ENCODE assay signal across 7 cellular contexts in the genomic region with DNA sequence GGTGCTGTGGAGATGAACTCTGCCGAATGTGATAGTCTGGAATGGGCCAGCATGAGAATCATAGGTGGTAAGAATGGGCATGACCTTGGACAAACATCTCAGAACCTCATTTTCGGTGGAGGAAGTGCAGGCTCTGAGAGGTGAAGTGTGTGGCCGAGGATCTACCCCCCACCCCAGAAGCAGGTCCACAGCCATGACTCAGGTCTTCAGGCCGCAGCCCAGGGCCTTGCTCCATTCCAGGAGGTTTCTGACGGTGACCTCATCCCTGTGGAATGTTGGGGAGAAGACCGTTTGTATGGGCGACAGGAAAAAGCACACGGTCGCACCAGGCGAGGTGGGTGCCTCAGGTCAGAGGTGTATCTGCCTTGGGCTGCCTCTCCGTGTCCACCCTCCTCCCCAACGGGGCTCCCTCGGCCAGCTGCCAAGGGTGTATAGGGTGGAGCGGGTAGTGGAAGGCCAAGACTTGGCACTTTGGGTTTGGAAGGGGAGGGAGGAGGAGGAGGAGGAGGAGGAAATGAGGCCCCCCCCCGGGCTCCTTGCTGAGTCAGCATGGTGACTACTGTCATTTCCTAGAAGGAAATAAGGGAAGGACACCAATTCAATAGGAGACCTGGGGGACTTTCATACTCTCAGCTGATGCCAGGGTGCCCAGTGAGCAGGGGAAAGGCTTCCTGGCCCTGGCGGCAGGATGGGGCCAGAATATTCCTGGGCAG.
DNase-seq lines count a peak whose midpoint lies in the region; ATAC-seq, FAIRE-seq and TF ChIP-seq lines count a peak whose summit lies in the region.

No MANE protein-coding gene starts in this region.

- H2AK9ac ChIP-seq in IMR-90 (replicated peaks; ENCODE audit: low read depth, low read length, poor library complexity), result peak overlapping the region; percentile 97

- H3K4me1 ChIP-seq in IMR-90 (ENCODE audit: control insufficient read depth, insufficient read depth, low read length), result peaks cover 38% of the 10 kb centered on the region
- peaks cover 12% of the 10 kb centered on the region for H3K4me1 ChIP-seq in HepG2 (ENCODE audit: insufficient read depth, low read length)

- H3K27me3 ChIP-seq in IMR-90 (ENCODE audit: control insufficient read depth, insufficient read depth, low read length) (no peaks in the 10 kb centered on the region), HepG2 (ENCODE audit: control insufficient read depth in 1 of 2, insufficient read depth in 2 of 2, low read length in 2 of 2) (peaks cover 0 to 14% of the 10 kb centered on the region in 2 experiments; a peak in 1 of 5 replicates)

- peak overlapping the region; percentile 97 for H3K18ac ChIP-seq in IMR-90 (ENCODE audit: low read depth, low read length)

- peak overlapping the region; percentile 95 for H3K4ac ChIP-seq in IMR-90 (ENCODE audit: low read depth, low read length)

- peak overlapping the region; percentile 98 for H2AK5ac ChIP-seq in IMR-90 (ENCODE audit: low read depth, low read length)

- peaks cover 20% of the 10 kb centered on the region for H3K9me1 ChIP-seq in IMR-90 (ENCODE audit: insufficient read depth, low read length)

- H3K56ac ChIP-seq in IMR-90 (ENCODE audit: extremely low read depth, insufficient read depth, low read length), result peak overlapping the region; percentile 64

- peak overlapping the region; percentile 98 for H2BK5ac ChIP-seq in IMR-90 (ENCODE audit: low read depth, low read length, poor library complexity, severe bottlenecking)

- DNase-seq in IMR-90, result peak; percentile 96
- peak; percentile 93 for DNase-seq in coronary artery (ENCODE audit: low spot score)
- peak; percentile 58 for DNase-seq in HepG2 (ENCODE audit: low spot score)
- DNase-seq in ureter (ENCODE audit: low spot score), result peak; percentile 80
- no peak for DNase-seq in DMS153 treated with DMSO at 0.1 percent for 48 hours (lab: John Stamatoyannopoulos, UW; ENCODE audit: unreplicated experiment)

- H3K9ac ChIP-seq in IMR-90 (ENCODE audit: low read depth, low read length) (peak overlapping the region; percentile 20; the same call in 1 of the 2 replicates), HepG2 (ENCODE audit: insufficient read depth, low read depth, low read length) (no peak overlapping the region)

- TF ChIP-seq RAD21 in IMR-90 (IDR thresholded peaks at IDR 0.05; ENCODE audit: low read length) (peak; percentile 13; the same call in 1 of the 2 replicates), HepG2 (CRISPR knock-in tag; IDR thresholded peaks at IDR 0.05) (no peak)

- no peaks in the 10 kb centered on the region for H3K36me3 ChIP-seq in IMR-90 (ENCODE audit: control insufficient read depth, insufficient read depth, low read length)
- H3K36me3 ChIP-seq in HepG2 (replicated peaks in 1 of 2; ENCODE audit: control insufficient read depth in 1 of 2, insufficient read depth in 2 of 2, low read length in 2 of 2), result no peaks in the 10 kb centered on the region

- H3K27ac ChIP-seq in IMR-90 (ENCODE audit: insufficient read depth, low read length), result peak overlapping the region; percentile 86
- peak overlapping the region; percentile 85 to 91 for H3K27ac ChIP-seq in coronary artery
- H3K27ac ChIP-seq in HepG2 (ENCODE audit: extremely low read length, insufficient read depth, low read length), result no peak overlapping the region

- intact Hi-C loops in IMR-90 (cut with micrococcal nuclease), result loop anchor here (1.0 to 2.0 kb wide), 3 partner anchors 23 to 57 kb away; no protein-coding TSS in a partner anchor
- intact Hi-C loops in HepG2 (cut with micrococcal nuclease; ENCODE audit: unreplicated experiment), result no loop called here

- H3K4me2 ChIP-seq in IMR-90 (ENCODE audit: low read depth, low read length) (peak overlapping the region; percentile 68), HepG2 (ENCODE audit: low read depth, low read length) (peak overlapping the region; percentile 18; the same call in 1 of the 2 replicates)

- no peaks in the 10 kb centered on the region for H4K20me1 ChIP-seq in IMR-90 (ENCODE audit: insufficient read depth, low read length)
- no peaks in the 10 kb centered on the region for H4K20me1 ChIP-seq in HepG2 (ENCODE audit: insufficient read depth, low read length)

- H2AFZ ChIP-seq in IMR-90 (replicated peaks; ENCODE audit: low read length, poor library complexity) (peak overlapping the region; percentile 90), HepG2 (ENCODE audit: low read length) (no peak overlapping the region)

- peaks cover 3% of the 10 kb centered on the region in 2 experiments; a peak in 1 of 4 replicates for H3K79me1 ChIP-seq in IMR-90 (ENCODE audit: low read depth in 1 of 2, low read length in 2 of 2)

- in situ Hi-C loops in IMR-90 (cut with MboI; ENCODE audit: low sequenced_read_pairs) (no loop called here), HepG2 (cut with HindIII; ENCODE audit: extremely low pct_ligation_motif_present, low pct_unique_long_range_greater_than_20kb) (no loop called here)

- TF ChIP-seq EP300 in HepG2 (IDR thresholded peaks at IDR 0.05; ENCODE audit: low read depth in 2 of 2, low read length in 2 of 2), result no peak
- TF ChIP-seq EP300 in HepG2 (CRISPR knock-in tag; IDR thresholded peaks at IDR 0.05; ENCODE audit: borderline replicate concordance), result no peak

- 43% methylated on average over 2 of the region's 16 CpGs; no CpG with 5 or more reads in 1 of the 2 experiments for WGBS in IMR-90 (ENCODE audit: extremely low coverage in 2 of 2, insufficient read length in 1 of 2), 2 experiments
- WGBS in HepG2 (ENCODE audit: low lambda C conversion rate), result 29% methylated on average over 11 of the region's 16 CpGs

- H3K23ac ChIP-seq in IMR-90 (ENCODE audit: low read depth, low read length), result peak overlapping the region; percentile 81

- POLR2A ChIA-PET in IMR-90 (lab: Charles Lee; ENCODE audit: unreplicated experiment) (no interaction called here), HepG2 (lab: Yijun Ruan, JAX) (no interaction called here)

- BruUV-seq in IMR-90 (replicated peaks; lab: Mats Ljungman, UMichigan) (no TSS peak), HepG2 (replicated peaks; lab: Mats Ljungman, UMichigan) (no TSS peak)

- dilution Hi-C loops in IMR-90 (cut with HindIII; ENCODE audit: low sequenced_read_pairs, unreplicated experiment), result no loop called here

- peak overlapping the region; percentile 69 to 96 for H4K8ac ChIP-seq in IMR-90 (ENCODE audit: low read depth in 2 of 2, low read length in 2 of 2)

- no peak overlapping the region for H3K4me3 ChIP-seq in IMR-90 (ENCODE audit: insufficient read depth, low read depth, low read length)
- H3K4me3 ChIP-seq in coronary artery, result peak overlapping the region; percentile 26
- H3K4me3 ChIP-seq in HepG2 (replicated peaks in 1 of 3; ENCODE audit: insufficient read depth in 1 of 3, low read depth in 2 of 3, low read length in 3 of 3), result no peak overlapping the region

- peak; percentile 93 for ATAC-seq in IMR-90 (ENCODE audit: low read depth)
- ATAC-seq in HepG2, result peak; percentile 72
- ATAC-seq in GM21360 (IDR thresholded peaks at IDR 0.05; ENCODE audit: unreplicated experiment), result no peak
- no peak for ATAC-seq in GM19324 (IDR thresholded peaks at IDR 0.05; ENCODE audit: low FRiP score, unreplicated experiment)

- peak overlapping the region; percentile 94 for H4K5ac ChIP-seq in IMR-90 (ENCODE audit: low read depth, low read length)

- CTCF ChIA-PET in IMR-90 (lab: Yijun Ruan, JAX) (no interaction called here), HepG2 (lab: Yijun Ruan, JAX; ENCODE audit: low intra/inter-chr PET ratio, low total read pairs) (no interaction called here)

- TF ChIP-seq CTCF in IMR-90 (conservative IDR thresholded peaks at IDR 0.05; ENCODE audit: low read depth, low read length) (no peak), coronary artery (IDR thresholded peaks at IDR 0.05) (no peak), HepG2 (CRISPR knock-in tag; IDR thresholded peaks at IDR 0.05) (no peak)

- peak overlapping the region; percentile 100 for H4K91ac ChIP-seq in IMR-90 (ENCODE audit: insufficient read depth, low read depth, low read length)

- H3K14ac ChIP-seq in IMR-90 (replicated peaks; ENCODE audit: low read depth, low read length), result peak overlapping the region; percentile 85

- H3K9me3 ChIP-seq in IMR-90 (ENCODE audit: control insufficient read depth, insufficient read depth, low read length) (no peaks in the 10 kb centered on the region), HepG2 (ENCODE audit: low read length) (no peaks in the 10 kb centered on the region)

- no peak for FAIRE-seq in HepG2 (lab: Jason Lieb, UNC)

- H2BK120ac ChIP-seq in IMR-90 (ENCODE audit: low read depth, low read length), result peak overlapping the region; percentile 98

- H3K79me2 ChIP-seq in HepG2 (ENCODE audit: insufficient read depth, low read length), result no peaks in the 10 kb centered on the region

- H2BK15ac ChIP-seq in IMR-90 (ENCODE audit: low read depth, low read length), result peak overlapping the region; percentile 100

- TF ChIP-seq POLR2A in IMR-90 (IDR thresholded peaks at IDR 0.05; ENCODE audit: low read depth, low read length) (no peak), HepG2 (IDR thresholded peaks at IDR 0.05; ENCODE audit: insufficient read depth in 1 of 2, low read depth in 2 of 2, low read length in 2 of 2) (no peak)

- H2BK20ac ChIP-seq in IMR-90 (ENCODE audit: low read depth, low read length), result peak overlapping the region; percentile 97

TF ChIP-seq in IMR-90, 13 proteins besides CTCF, POLR2A, EP300 and RAD21 (continues in another document):
- peak; percentile 82 for TF ChIP-seq CEBPB (IDR thresholded peaks at IDR 0.05; ENCODE audit: low read depth, low read length)
- TF ChIP-seq RFX5 (IDR thresholded peaks at IDR 0.05; ENCODE audit: low read depth, low read length), result no peak
- TF ChIP-seq MXI1 (IDR thresholded peaks at IDR 0.05; ENCODE audit: borderline replicate concordance, low read depth, low read length), result no peak
- TF ChIP-seq SMC3 (IDR thresholded peaks at IDR 0.05; ENCODE audit: low read depth, low read length), result no peak

TF ChIP-seq in HepG2, 621 proteins besides CTCF, POLR2A, EP300 and RAD21 (continues in another document):
- TF ChIP-seq ATF7 (IDR thresholded peaks at IDR 0.05) (no peak), ATF7 (CRISPR knock-in tag; IDR thresholded peaks at IDR 0.05) (0 out of 2 replicates have a peak, but pooled peaks have one; percentile 56), MAFK (conservative IDR thresholded peaks at IDR 0.05 in 1 of 2, IDR thresholded peaks at IDR 0.05 in 1 of 2; ENCODE audit: low read length in 2 of 2) (peak; percentile 43 to 76)
- TF ChIP-seq, protein P1, sequence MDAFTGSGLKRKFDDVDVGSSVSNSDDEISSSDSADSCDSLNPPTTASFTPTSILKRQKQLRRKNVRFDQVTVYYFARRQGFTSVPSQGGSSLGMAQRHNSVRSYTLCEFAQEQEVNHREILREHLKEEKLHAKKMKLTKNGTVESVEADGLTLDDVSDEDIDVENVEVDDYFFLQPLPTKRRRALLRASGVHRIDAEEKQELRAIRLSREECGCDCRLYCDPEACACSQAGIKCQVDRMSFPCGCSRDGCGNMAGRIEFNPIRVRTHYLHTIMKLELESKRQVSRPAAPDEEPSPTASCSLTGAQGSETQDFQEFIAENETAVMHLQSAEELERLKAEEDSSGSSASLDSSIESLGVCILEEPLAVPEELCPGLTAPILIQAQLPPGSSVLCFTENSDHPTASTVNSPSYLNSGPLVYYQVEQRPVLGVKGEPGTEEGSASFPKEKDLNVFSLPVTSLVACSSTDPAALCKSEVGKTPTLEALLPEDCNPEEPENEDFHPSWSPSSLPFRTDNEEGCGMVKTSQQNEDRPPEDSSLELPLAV (CRISPR knock-in tag; conservative IDR thresholded peaks at IDR 0.05; ENCODE audit: low read depth), result no peak

Comparison
In these comparisons a context has a peak if more than half of its experiments do, and no peak if none do; other contexts are left out.
1. ATAC-seq: peak in IMR-90 (single experiment) and HepG2 (single experiment); none in GM21360 (single experiment) and GM19324 (single experiment).